4 cellular contexts compared by ENCODE assay signal in the genomic region with DNA sequence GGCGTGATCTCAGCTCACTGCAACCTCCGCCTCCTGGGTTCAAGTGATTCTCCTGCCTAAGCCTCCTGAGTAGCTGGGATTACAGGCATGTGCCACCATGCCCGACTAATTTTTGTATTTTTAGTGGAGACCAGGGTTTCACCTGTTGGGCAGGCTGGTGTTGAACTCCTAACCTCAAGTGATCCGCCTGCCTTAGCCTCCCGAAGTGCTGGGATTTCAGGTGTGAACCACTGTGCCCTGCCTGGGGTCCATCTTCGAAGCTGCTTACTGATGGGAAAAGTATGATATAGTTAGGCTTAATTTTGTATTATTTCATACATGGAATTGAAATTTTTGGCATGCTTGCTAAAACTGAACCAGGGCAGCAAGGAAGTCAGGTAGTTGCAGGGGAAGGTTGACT.
DNase-seq lines count a peak whose midpoint lies in the region; ATAC-seq, FAIRE-seq and TF ChIP-seq lines count a peak whose summit lies in the region.
"Not testable (repeated sequence)": the region's sequence is repeated elsewhere in the genome, so short reads cannot be mapped to it uniquely, and the experiment has no call there.

No MANE protein-coding gene starts in this region.

- CTCF ChIA-PET in HepG2 (lab: Yijun Ruan, JAX; ENCODE audit: low intra/inter-chr PET ratio, low total read pairs), result interaction anchor here (1.2 to 1.9 kb wide), 2 partner anchors 11 to 176 kb away, joined by 3 to 13 read pairs; no protein-coding TSS in a partner anchor

- BruUV-seq in HepG2 (replicated peaks; lab: Mats Ljungman, UMichigan), result not testable (repeated sequence)

- POLR2A ChIA-PET in HepG2 (lab: Yijun Ruan, JAX), result interaction anchor here (0.6 to 2.3 kb wide), 2 partner anchors 16 to 174 kb away, joined by 3 to 5 read pairs; no protein-coding TSS in a partner anchor

- intact Hi-C loops in cardiac septum (cut with DNase I) (loop anchor here (5.0 kb wide), 1 partner anchor 174 kb away; no protein-coding TSS in a partner anchor), HepG2 (cut with micrococcal nuclease; ENCODE audit: unreplicated experiment) (loop anchor here (1.0 kb wide), 1 partner anchor 43 kb away; no protein-coding TSS in a partner anchor)

- not testable (repeated sequence) for FAIRE-seq in HepG2 (lab: Jason Lieb, UNC)

- not testable (repeated sequence) for TF ChIP-seq RAD21 in HepG2 (CRISPR knock-in tag; IDR thresholded peaks at IDR 0.05)

- TF ChIP-seq CTCF in OCI-LY1 (IDR thresholded peaks at IDR 0.05; ENCODE audit: low read length); RWPE2 (IDR thresholded peaks at IDR 0.05; ENCODE audit: poor library complexity, severe bottlenecking); HepG2 (CRISPR knock-in tag; IDR thresholded peaks at IDR 0.05): not testable (repeated sequence)

- in situ Hi-C loops in HepG2 (cut with HindIII; ENCODE audit: extremely low pct_ligation_motif_present, low pct_unique_long_range_greater_than_20kb), result not testable (repeated sequence)

- peak overlapping the region; percentile 47; the same call in 1 of the 2 replicates for H3K4me2 ChIP-seq in OCI-LY1 (ENCODE audit: low read length)
- not testable (repeated sequence) for H3K4me2 ChIP-seq in HepG2 (ENCODE audit: low read depth, low read length)

- H4K20me1 ChIP-seq in OCI-LY1 (ENCODE audit: insufficient read depth, low read length); HepG2 (ENCODE audit: insufficient read depth, low read length): not testable (repeated sequence)

- H3K27ac ChIP-seq in OCI-LY1 (ENCODE audit: low read depth, low read length, poor library complexity, severe bottlenecking), result peak overlapping the region; percentile 90
- H3K27ac ChIP-seq in RWPE2 (ENCODE audit: poor library complexity, severe bottlenecking); HepG2 (ENCODE audit: extremely low read length, insufficient read depth, low read length): not testable (repeated sequence)

- DNase-seq in RWPE2 (ENCODE audit: low spot score) (peak; percentile 13), cardiac septum (ENCODE audit: low spot score) (peak; percentile 61)
- not testable (repeated sequence) for DNase-seq in HepG2 (ENCODE audit: low spot score)

- H3K9ac ChIP-seq in OCI-LY1 (ENCODE audit: low read length), result peak overlapping the region; percentile 57
- H3K9ac ChIP-seq in HepG2 (ENCODE audit: insufficient read depth, low read depth, low read length), result not testable (repeated sequence)

- WGBS in HepG2 (ENCODE audit: low lambda C conversion rate), result 70% methylated on average over 6 of the region's 6 CpGs

- H3K36me3 ChIP-seq in OCI-LY1 (ENCODE audit: insufficient read depth, low read length), result peaks cover 24% of the 10 kb centered on the region; the same call in 1 of the 2 replicates
- not testable (repeated sequence) for H3K36me3 ChIP-seq in RWPE2 (ENCODE audit: low read depth); HepG2 (replicated peaks in 1 of 2; ENCODE audit: control insufficient read depth in 1 of 2, insufficient read depth in 2 of 2, low read length in 2 of 2)

- H3K9me3 ChIP-seq in OCI-LY1 (ENCODE audit: low read length); RWPE2 (ENCODE audit: severe bottlenecking); HepG2 (ENCODE audit: low read length): not testable (repeated sequence)

- not testable (repeated sequence) for H3K27me3 ChIP-seq in OCI-LY1 (ENCODE audit: insufficient read depth, low read length); RWPE2 (ENCODE audit: insufficient read depth, poor library complexity, severe bottlenecking); HepG2 (ENCODE audit: control insufficient read depth in 1 of 2, insufficient read depth in 2 of 2, low read length in 2 of 2)

- peak overlapping the region; percentile 15 for H3K4me3 ChIP-seq in OCI-LY1 (ENCODE audit: low read depth, low read length, poor library complexity, severe bottlenecking)
- H3K4me3 ChIP-seq in RWPE2 (ENCODE audit: severe bottlenecking); HepG2 (replicated peaks in 1 of 3; ENCODE audit: insufficient read depth in 1 of 3, low read depth in 2 of 3, low read length in 3 of 3): not testable (repeated sequence)

- H3K79me2 ChIP-seq in OCI-LY1 (ENCODE audit: insufficient read depth, low read length); HepG2 (ENCODE audit: insufficient read depth, low read length): not testable (repeated sequence)

- TF ChIP-seq EP300 in HepG2 (IDR thresholded peaks at IDR 0.05; ENCODE audit: low read depth in 2 of 2, low read length in 2 of 2); HepG2 (CRISPR knock-in tag; IDR thresholded peaks at IDR 0.05; ENCODE audit: borderline replicate concordance): not testable (repeated sequence)

- not testable (repeated sequence) for H3F3A ChIP-seq in OCI-LY1 (ENCODE audit: insufficient read depth, low read length)

- H2AFZ ChIP-seq in OCI-LY1 (ENCODE audit: low read length); HepG2 (ENCODE audit: low read length): not testable (repeated sequence)

- H3K4me1 ChIP-seq in OCI-LY1 (ENCODE audit: insufficient read depth, low read length, severe bottlenecking), result peaks cover 80% of the 10 kb centered on the region
- not testable (repeated sequence) for H3K4me1 ChIP-seq in RWPE2 (ENCODE audit: insufficient read depth, poor library complexity, severe bottlenecking)
- H3K4me1 ChIP-seq in HepG2 (ENCODE audit: insufficient read depth, low read length), result peaks cover 18% of the 10 kb centered on the region

- ATAC-seq in RWPE2 (ENCODE audit: low read depth); HepG2: not testable (repeated sequence)

- H3K9me2 ChIP-seq in OCI-LY1 (ENCODE audit: low read depth, low read length), result not testable (repeated sequence)

- TF ChIP-seq POLR2A in HepG2 (IDR thresholded peaks at IDR 0.05; ENCODE audit: insufficient read depth in 1 of 2, low read depth in 2 of 2, low read length in 2 of 2), result not testable (repeated sequence)

TF ChIP-seq in HepG2, 621 proteins besides CTCF, POLR2A, EP300 and RAD21:
- 0 out of 2 replicates have a peak, but pooled peaks have one; percentile 14 for TF ChIP-seq SMYD3 (CRISPR knock-in tag; IDR thresholded peaks at IDR 0.05)
- 0 out of 2 replicates have a peak, but pooled peaks have one; percentile 2 for TF ChIP-seq TARDBP (CRISPR knock-in tag; IDR thresholded peaks at IDR 0.05)
